ENCODE assay signal across 1 cellular context in the genomic region with DNA sequence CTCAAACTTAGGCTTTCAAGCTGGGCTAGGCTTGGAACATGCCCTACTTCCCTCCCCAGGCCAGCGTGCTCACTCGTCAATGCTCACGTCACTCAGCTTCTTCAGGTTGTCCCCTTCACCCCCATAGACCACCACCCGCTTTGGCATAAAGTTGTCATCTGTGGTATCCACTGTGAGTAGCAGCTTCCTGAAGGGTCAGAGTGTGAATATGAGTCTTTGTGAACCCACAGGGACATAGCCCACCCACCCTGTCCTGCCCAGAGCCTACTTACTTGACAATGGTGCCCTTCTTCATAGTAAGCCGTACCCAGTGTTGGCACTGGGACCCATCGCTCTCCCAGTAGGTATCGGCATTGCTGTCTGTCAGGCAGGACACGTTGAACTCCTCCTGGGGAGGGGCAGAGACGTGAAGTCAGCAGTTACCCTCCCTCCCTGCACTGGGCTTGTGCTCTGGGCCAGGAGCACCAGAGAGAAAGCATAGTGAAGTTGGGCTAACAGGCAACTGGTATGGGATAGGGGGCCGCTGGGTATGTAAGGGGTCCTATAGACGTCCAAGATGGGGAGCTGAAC.
TF ChIP-seq lines count a peak whose summit lies in the region.

No MANE protein-coding gene starts in this region.

TF ChIP-seq in HepG2, 621 proteins besides CTCF, POLR2A, EP300 and RAD21:
- TF ChIP-seq HMG20B (CRISPR knock-in tag; conservative IDR thresholded peaks at IDR 0.05): no peak
- TF ChIP-seq, protein P1, sequence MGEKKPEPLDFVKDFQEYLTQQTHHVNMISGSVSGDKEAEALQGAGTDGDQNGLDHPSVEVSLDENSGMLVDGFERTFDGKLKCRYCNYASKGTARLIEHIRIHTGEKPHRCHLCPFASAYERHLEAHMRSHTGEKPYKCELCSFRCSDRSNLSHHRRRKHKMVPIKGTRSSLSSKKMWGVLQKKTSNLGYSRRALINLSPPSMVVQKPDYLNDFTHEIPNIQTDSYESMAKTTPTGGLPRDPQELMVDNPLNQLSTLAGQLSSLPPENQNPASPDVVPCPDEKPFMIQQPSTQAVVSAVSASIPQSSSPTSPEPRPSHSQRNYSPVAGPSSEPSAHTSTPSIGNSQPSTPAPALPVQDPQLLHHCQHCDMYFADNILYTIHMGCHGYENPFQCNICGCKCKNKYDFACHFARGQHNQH (CRISPR knock-in tag; IDR thresholded peaks at IDR 0.05): no peak
- no peak for TF ChIP-seq ZNF841 (CRISPR knock-in tag; IDR thresholded peaks at IDR 0.05; ENCODE audit: borderline replicate concordance)
- TF ChIP-seq, protein P2, sequence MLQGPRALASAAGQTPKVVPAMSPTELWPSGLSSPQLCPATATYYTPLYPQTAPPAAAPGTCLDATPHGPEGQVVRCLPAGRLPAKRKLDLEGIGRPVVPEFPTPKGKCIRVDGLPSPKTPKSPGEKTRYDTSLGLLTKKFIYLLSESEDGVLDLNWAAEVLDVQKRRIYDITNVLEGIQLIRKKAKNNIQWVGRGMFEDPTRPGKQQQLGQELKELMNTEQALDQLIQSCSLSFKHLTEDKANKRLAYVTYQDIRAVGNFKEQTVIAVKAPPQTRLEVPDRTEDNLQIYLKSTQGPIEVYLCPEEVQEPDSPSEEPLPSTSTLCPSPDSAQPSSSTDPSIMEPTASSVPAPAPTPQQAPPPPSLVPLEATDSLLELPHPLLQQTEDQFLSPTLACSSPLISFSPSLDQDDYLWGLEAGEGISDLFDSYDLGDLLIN (CRISPR knock-in tag; IDR thresholded peaks at IDR 0.05; ENCODE audit: borderline replicate concordance): no peak
